Comparison of ENCODE assay signal across 11 cellular contexts in the genomic region with DNA sequence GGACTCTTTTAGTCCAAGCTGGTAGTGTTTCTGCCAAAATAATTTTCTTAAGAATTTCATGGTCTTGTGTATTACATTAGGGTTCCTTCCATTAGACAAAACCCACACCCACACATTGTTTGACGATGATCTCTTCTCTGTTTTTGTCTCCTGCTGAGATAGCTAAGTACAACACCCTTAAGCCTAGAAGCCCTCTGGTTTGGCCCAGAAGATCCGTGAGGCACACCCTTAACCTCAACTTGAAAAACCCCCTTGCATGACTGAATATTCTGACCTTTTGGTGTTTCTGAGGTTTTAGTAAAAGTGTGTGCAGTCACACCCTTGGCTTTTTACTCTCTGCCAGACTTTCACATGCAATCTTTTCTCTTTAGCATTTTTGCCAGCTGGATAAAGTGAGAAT. TPM values are rescaled to one million over a fixed set of nuclear protein-coding genes. Genes with fewer than 3 reads are reported as not detected.
DNase-seq lines count a peak whose midpoint lies in the region; ATAC-seq, FAIRE-seq and TF ChIP-seq lines count a peak whose summit lies in the region.
"Had no signal": no experiment of that assay in that cellular context is flagged by ENCODE, and none has a peak within 500 bp of the region (broad histone marks: within the 10 kb centered on the region; RNA-seq: fewer than 3 reads in every experiment).

No MANE protein-coding gene starts in this region.

- H2AFZ ChIP-seq in osteoblast (ENCODE audit: low read length) = peak overlapping the region; percentile 3

- peak; percentile 80 for ATAC-seq in HG02759 (IDR thresholded peaks at IDR 0.05; ENCODE audit: unreplicated experiment)

- peak; percentile 58 for FAIRE-seq in GM18507 (lab: Jason Lieb, UNC)

- peak overlapping the region; percentile 90 for H3K27ac ChIP-seq in osteoblast (ENCODE audit: low read depth, low read length)
- H3K27ac ChIP-seq: VCaP had no signal

- H3K27me3 ChIP-seq in osteoblast (ENCODE audit: insufficient read depth, low read length) = no peaks in the 10 kb centered on the region

- peak overlapping the region; percentile 46 for H3K4me3 ChIP-seq in osteoblast (ENCODE audit: insufficient read depth, low read length)

- peaks cover 50% of the 10 kb centered on the region for H3K4me1 ChIP-seq in osteoblast (ENCODE audit: insufficient read depth, low read length)

- no peaks in the 10 kb centered on the region for H3K27me3 Mint-ChIP-seq in activated T-helper 2 cell treated with anti-CD3 and anti-CD28 coated beads, Interferon-gamma antibody, Interleukin-2, Interleukin-4, amounts not matched to agents 10 μg/mL and 5 μg/mL and 100 μg/mL, durations not matched to agents 14 hours and 24 hours and 36 hours (ENCODE audit: low read depth)
- H3K27me3 Mint-ChIP-seq in mesothelial cell of epicardium (ENCODE audit: low read depth) = peaks cover 35% of the 10 kb centered on the region

- H4K20me1 ChIP-seq in osteoblast (ENCODE audit: insufficient read depth, low read length) = no peaks in the 10 kb centered on the region

- intact Hi-C loops in activated T-helper 2 cell treated with anti-CD3 and anti-CD28 coated beads, Interferon-gamma antibody, Interleukin-2, Interleukin-4, amounts not matched to agents 10 μg/mL and 5 μg/mL and 100 μg/mL, durations not matched to agents 14 hours and 24 hours and 36 hours (cut with micrococcal nuclease) = no loop called here

- DNase-seq in GM18507 (ENCODE audit: extremely low spot score, insufficient read length, low read depth) (no peak), osteoblast (ENCODE audit: insufficient read length, low spot score, missing footprints) (peak; percentile 75), mesothelial cell of epicardium (ENCODE audit: low spot score in 2 of 2, unreplicated experiment in 2 of 2) (no peak), anterior cingulate cortex (lab: John Stamatoyannopoulos, UW) (no peak), SW480 (ENCODE audit: low spot score) (no peak)
- DNase-seq in activated T-helper 2 cell treated with anti-CD3 and anti-CD28 coated beads, Interferon-gamma antibody, Interleukin-2, Interleukin-4, amounts not matched to agents 10 μg/mL and 5 μg/mL and 100 μg/mL, durations not matched to agents 14 hours and 24 hours and 36 hours (ENCODE audit: low spot score) = no peak
- no peak for DNase-seq in stimulated activated CD4-positive, alpha-beta T cell treated with anti-CD3 and anti-CD28 coated beads, Interleukin-12 subunit alpha, Interleukin-12 subunit beta, amount 100 ng/mL, for 4 hours
- DNase-seq: NCI-H1048 had no signal

- peak overlapping the region; percentile 73 for H3K4me2 ChIP-seq in osteoblast (ENCODE audit: insufficient read depth, low read length)

- H3K36me3 ChIP-seq in osteoblast (ENCODE audit: insufficient read depth, low read length) = no peaks in the 10 kb centered on the region

- H3K79me2 ChIP-seq in osteoblast (ENCODE audit: insufficient read depth, low read length) = no peaks in the 10 kb centered on the region

- H3K36me3 Mint-ChIP-seq in activated T-helper 2 cell treated with anti-CD3 and anti-CD28 coated beads, Interferon-gamma antibody, Interleukin-2, Interleukin-4, amounts not matched to agents 10 μg/mL and 5 μg/mL and 100 μg/mL, durations not matched to agents 14 hours and 24 hours and 36 hours (ENCODE audit: low read depth) = peaks cover 7% of the 10 kb centered on the region
- H3K36me3 Mint-ChIP-seq in mesothelial cell of epicardium = no peaks in the 10 kb centered on the region

- H3K4me1 Mint-ChIP-seq in activated T-helper 2 cell treated with anti-CD3 and anti-CD28 coated beads, Interferon-gamma antibody, Interleukin-2, Interleukin-4, amounts not matched to agents 10 μg/mL and 5 μg/mL and 100 μg/mL, durations not matched to agents 14 hours and 24 hours and 36 hours (ENCODE audit: low read depth) = peaks cover 53% of the 10 kb centered on the region
- H3K4me1 Mint-ChIP-seq in mesothelial cell of epicardium = no peaks in the 10 kb centered on the region

- peaks cover 11% of the 10 kb centered on the region for H3K9me3 Mint-ChIP-seq in activated T-helper 2 cell treated with anti-CD3 and anti-CD28 coated beads, Interferon-gamma antibody, Interleukin-2, Interleukin-4, amounts not matched to agents 10 μg/mL and 5 μg/mL and 100 μg/mL, durations not matched to agents 14 hours and 24 hours and 36 hours
- H3K9me3 Mint-ChIP-seq in mesothelial cell of epicardium = peaks cover 16% of the 10 kb centered on the region

- H3K27ac Mint-ChIP-seq in activated T-helper 2 cell treated with anti-CD3 and anti-CD28 coated beads, Interferon-gamma antibody, Interleukin-2, Interleukin-4, amounts not matched to agents 10 μg/mL and 5 μg/mL and 100 μg/mL, durations not matched to agents 14 hours and 24 hours and 36 hours = peak overlapping the region; percentile 84
- no peak overlapping the region for H3K27ac Mint-ChIP-seq in mesothelial cell of epicardium

- peak overlapping the region; percentile 30 for H3K4me3 Mint-ChIP-seq in activated T-helper 2 cell treated with anti-CD3 and anti-CD28 coated beads, Interferon-gamma antibody, Interleukin-2, Interleukin-4, amounts not matched to agents 10 μg/mL and 5 μg/mL and 100 μg/mL, durations not matched to agents 14 hours and 24 hours and 36 hours (ENCODE audit: low read depth)
- no peak overlapping the region for H3K4me3 Mint-ChIP-seq in mesothelial cell of epicardium

- no peak for TF ChIP-seq CTCF in osteoblast (IDR thresholded peaks at IDR 0.05; ENCODE audit: extremely low read depth, low read depth, low read length)
- no peak for TF ChIP-seq CTCF in mesothelial cell of epicardium (IDR thresholded peaks at IDR 0.05; ENCODE audit: unreplicated experiment)

- peaks cover 2% of the 10 kb centered on the region for H3K9me3 ChIP-seq in osteoblast (ENCODE audit: low read depth, low read length)

RNA-seq across cellular contexts. Expression of a gene that starts 29.3 kb away (rescaled TPM):
- total RNA-seq in activated T-helper 2 cell treated with anti-CD3 and anti-CD28 coated beads, Interferon-gamma antibody, Interleukin-2, Interleukin-4, amounts not matched to agents 10 μg/mL and 5 μg/mL and 100 μg/mL, durations not matched to agents 14 hours and 24 hours and 36 hours = 22.7 and 26.2 TPM in 2 replicates
- total RNA-seq in osteoblast = 52.7 and 54.3 TPM in 2 replicates
- total RNA-seq in mesothelial cell of epicardium = 32.4 to 37.4 TPM (median 35.4 TPM) in 3 replicates

RNA-seq across cellular contexts. Expression of a gene that starts 41.9 kb away (rescaled TPM):
- 0.18 and 0.32 TPM in 2 replicates for total RNA-seq in activated T-helper 2 cell treated with anti-CD3 and anti-CD28 coated beads, Interferon-gamma antibody, Interleukin-2, Interleukin-4, amounts not matched to agents 10 μg/mL and 5 μg/mL and 100 μg/mL, durations not matched to agents 14 hours and 24 hours and 36 hours
- total RNA-seq in osteoblast = not detected in 2 replicates
- 0.18 to 0.34 TPM (median 0.18 TPM) in 3 replicates for total RNA-seq in mesothelial cell of epicardium
- total RNA-seq: temporal lobe had no signal

RNA-seq across cellular contexts. Expression of a gene that starts 45.6 kb away (rescaled TPM):
- total RNA-seq in activated T-helper 2 cell treated with anti-CD3 and anti-CD28 coated beads, Interferon-gamma antibody, Interleukin-2, Interleukin-4, amounts not matched to agents 10 μg/mL and 5 μg/mL and 100 μg/mL, durations not matched to agents 14 hours and 24 hours and 36 hours = 2.2 and 2.5 TPM in 2 replicates
- not detected in 2 replicates for total RNA-seq in osteoblast
- not detected in 3 replicates for total RNA-seq in mesothelial cell of epicardium
- total RNA-seq: temporal lobe had no signal
